1 cellular context compared by ENCODE assay signal in genomic region chr6:154615483-154616025, GRCh38.
TF ChIP-seq lines count a peak whose summit lies in the region.

No MANE protein-coding gene starts in this region.

TF ChIP-seq in HEK293, 187 proteins besides CTCF, POLR2A, EP300 and RAD21 (continued from another document and continues in another):
- TF ChIP-seq REST (tag by site-specific recombination; IDR thresholded peaks at IDR 0.05) (no peak), ZBTB17 (tag by site-specific recombination; IDR thresholded peaks at IDR 0.05) (peak; percentile 82), SETDB1 (IDR thresholded peaks at IDR 0.05; ENCODE audit: insufficient read length, low read length) (no peak), ZBTB8A (tag by site-specific recombination; IDR thresholded peaks at IDR 0.05) (peak; percentile 63; the same call in 1 of the 2 replicates), ZNF2 (tag by site-specific recombination; IDR thresholded peaks at IDR 0.05) (peak; percentile 54; the same call in 1 of the 2 replicates), ZNF112 (tag by site-specific recombination; IDR thresholded peaks at IDR 0.05) (no peak), ZBTB48 (tag by site-specific recombination; IDR thresholded peaks at IDR 0.05) (no peak), ZNF423 (tag by site-specific recombination; IDR thresholded peaks at IDR 0.05) (peak; percentile 78), OVOL3 (tag by site-specific recombination; IDR thresholded peaks at IDR 0.05) (no peak), TRIM28 (IDR thresholded peaks at IDR 0.05; ENCODE audit: borderline replicate concordance, low read length) (peak; percentile 97), ZNF514 (tag by site-specific recombination; IDR thresholded peaks at IDR 0.05) (no peak), ZNF394 (tag by site-specific recombination; IDR thresholded peaks at IDR 0.05; ENCODE audit: borderline replicate concordance) (peak; percentile 63; the same call in 1 of the 2 replicates), ZBTB20 (tag by site-specific recombination; IDR thresholded peaks at IDR 0.05) (peak; percentile 71), PRDM6 (tag by site-specific recombination; IDR thresholded peaks at IDR 0.05) (peak; percentile 63), ZNF10 (tag by site-specific recombination; IDR thresholded peaks at IDR 0.05) (peak; percentile 97), ZNF513 (tag by site-specific recombination; IDR thresholded peaks at IDR 0.05) (no peak), ZSCAN4 (tag by site-specific recombination; IDR thresholded peaks at IDR 0.05) (no peak), ZNF792 (tag by site-specific recombination; IDR thresholded peaks at IDR 0.05) (no peak), KLF8 (tag by site-specific recombination; IDR thresholded peaks at IDR 0.05) (no peak), ZSCAN30 (tag by site-specific recombination; IDR thresholded peaks at IDR 0.05) (peak; percentile 95), ZNF239 (tag by site-specific recombination; IDR thresholded peaks at IDR 0.05) (no peak), ZNF626 (tag by site-specific recombination; IDR thresholded peaks at IDR 0.05) (no peak), ZNF544 (tag by site-specific recombination; IDR thresholded peaks at IDR 0.05) (no peak), ZNF148 (tag by site-specific recombination; IDR thresholded peaks at IDR 0.05; ENCODE audit: borderline replicate concordance) (no peak), ZNF19 (tag by site-specific recombination; IDR thresholded peaks at IDR 0.05; ENCODE audit: low read depth) (no peak), WT1 (tag by site-specific recombination; IDR thresholded peaks at IDR 0.05) (no peak), ZBTB7A (tag by site-specific recombination; IDR thresholded peaks at IDR 0.05; ENCODE audit: low read depth) (no peak), ZNF184 (tag by site-specific recombination; IDR thresholded peaks at IDR 0.05) (peak; percentile 67; the same call in 1 of the 2 replicates), ZNF274 (IDR thresholded peaks at IDR 0.05; ENCODE audit: low read length) (no peak), ZNF274 (tag by site-specific recombination; IDR thresholded peaks at IDR 0.05; ENCODE audit: borderline replicate concordance) (no peak), ZNF645 (tag by site-specific recombination; IDR thresholded peaks at IDR 0.05) (no peak), ZNF704 (tag by site-specific recombination; IDR thresholded peaks at IDR 0.05) (no peak), ZNF701 (tag by site-specific recombination; IDR thresholded peaks at IDR 0.05) (no peak), ZNF639 (tag by site-specific recombination; IDR thresholded peaks at IDR 0.05) (no peak), ZBTB26 (tag by site-specific recombination; optimal IDR thresholded peaks at IDR 0.05) (no peak), ZFP37 (tag by site-specific recombination; IDR thresholded peaks at IDR 0.05) (no peak), ZNF155 (tag by site-specific recombination; IDR thresholded peaks at IDR 0.05) (no peak), ZNF768 (tag by site-specific recombination; IDR thresholded peaks at IDR 0.05) (no peak), ZNF555 (tag by site-specific recombination; conservative IDR thresholded peaks at IDR 0.05) (no peak), ZNF404 (tag by site-specific recombination; IDR thresholded peaks at IDR 0.05) (no peak), ZNF473 (tag by site-specific recombination; IDR thresholded peaks at IDR 0.05) (no peak), YY1 (tag by site-specific recombination; IDR thresholded peaks at IDR 0.05) (0 out of 2 replicates have a peak, but pooled peaks have one; percentile 42), KLF16 (tag by site-specific recombination; IDR thresholded peaks at IDR 0.05) (no peak), ZFP69B (tag by site-specific recombination; IDR thresholded peaks at IDR 0.05) (no peak), ZNF488 (tag by site-specific recombination; IDR thresholded peaks at IDR 0.05) (no peak), ZNF791 (tag by site-specific recombination; IDR thresholded peaks at IDR 0.05) (no peak), ZNF121 (tag by site-specific recombination; IDR thresholded peaks at IDR 0.05) (no peak), ZNF521 (tag by site-specific recombination; IDR thresholded peaks at IDR 0.05) (no peak), FEZF1 (tag by site-specific recombination; IDR thresholded peaks at IDR 0.05) (peak; percentile 98), ZNF624 (tag by site-specific recombination; IDR thresholded peaks at IDR 0.05) (no peak), ZNF664 (tag by site-specific recombination; IDR thresholded peaks at IDR 0.05) (no peak), REPIN1 (tag by site-specific recombination; IDR thresholded peaks at IDR 0.05; ENCODE audit: low read depth) (no peak), ZNF221 (tag by site-specific recombination; IDR thresholded peaks at IDR 0.05; ENCODE audit: borderline replicate concordance) (no peak), GLIS1 (tag by site-specific recombination; IDR thresholded peaks at IDR 0.05) (peak; percentile 99)
